ENCODE assay signal across 8 cellular contexts in genomic region chr5:67003373-67003905, GRCh38.
DNase-seq lines count a peak whose midpoint lies in the region; ATAC-seq and TF ChIP-seq lines count a peak whose summit lies in the region.

No MANE protein-coding gene starts in this region.

- H3K4me3 ChIP-seq in BJ (ENCODE audit: low read depth, low read length) = peak overlapping the region; percentile 62
- peak overlapping the region; percentile 63 for H3K4me3 ChIP-seq in choroid plexus epithelial cell (ENCODE audit: low read depth, low read length)
- H3K4me3 ChIP-seq in naive thymus-derived CD4-positive, alpha-beta T cell (ENCODE audit: low read length) = peak overlapping the region; percentile 97

- no peaks in the 10 kb centered on the region for H3K9me3 Mint-ChIP-seq in naive thymus-derived CD4-positive, alpha-beta T cell

- H3K27me3 ChIP-seq in BJ (ENCODE audit: control insufficient read depth, insufficient read depth, low read length) = peaks cover 3% of the 10 kb centered on the region
- no peaks in the 10 kb centered on the region for H3K27me3 ChIP-seq in naive thymus-derived CD4-positive, alpha-beta T cell (ENCODE audit: control insufficient read depth in 2 of 2, insufficient read depth in 2 of 2, low read length in 2 of 2)

- H3K27ac ChIP-seq in naive thymus-derived CD4-positive, alpha-beta T cell (ENCODE audit: low read depth, low read length) = peak overlapping the region; percentile 75

- H3K9me3 ChIP-seq in naive thymus-derived CD4-positive, alpha-beta T cell (ENCODE audit: control insufficient read depth in 2 of 3, low read length in 3 of 3) = no peaks in the 10 kb centered on the region

- intact Hi-C loops in naive thymus-derived CD4-positive, alpha-beta T cell (cut with micrococcal nuclease) = loop anchor here (5.0 to 10.0 kb wide), 7 partner anchors 161 to 1379 kb away; partner anchors contain the start of genes ERBIN (in 1 of the 2), NLN (in 1 of the 2), SGTB (in 1 of the 2) and SHLD3 (in 1 of the 2)

- peaks cover 21 to 55% (median 48%) of the 10 kb centered on the region in 7 donors for H3K4me1 Mint-ChIP-seq in naive thymus-derived CD4-positive, alpha-beta T cell

- DNase-seq in BJ (ENCODE audit: low read depth) = no peak
- peak; percentile 83 for DNase-seq in KG1 (lab: John Stamatoyannopoulos, UW)
- DNase-seq in choroid plexus epithelial cell (ENCODE audit: low read depth) = no peak
- no peak for DNase-seq in naive thymus-derived CD4-positive, alpha-beta T cell
- DNase-seq in effector CD4-positive, alpha-beta T cell = no peak
- DNase-seq in NCI-H187 treated with DMSO at 0.1 percent for 48 hours (lab: John Stamatoyannopoulos, UW) = no peak
- no peak for DNase-seq in GF-D8 (lab: John Stamatoyannopoulos, UW)

- H3K27me3 Mint-ChIP-seq in naive thymus-derived CD4-positive, alpha-beta T cell = no peaks in the 10 kb centered on the region

- ATAC-seq in naive thymus-derived CD4-positive, alpha-beta T cell = no peak
- no peak for ATAC-seq in HG02588 (IDR thresholded peaks at IDR 0.05; ENCODE audit: unreplicated experiment)

- H3K4me3 Mint-ChIP-seq in naive thymus-derived CD4-positive, alpha-beta T cell = peak overlapping the region; percentile 72 to 98 (median 90)

- no peak for TF ChIP-seq CTCF in BJ (IDR thresholded peaks at IDR 0.05; ENCODE audit: insufficient read depth, low read depth, low read length)
- TF ChIP-seq CTCF in choroid plexus epithelial cell (conservative IDR thresholded peaks at IDR 0.05; ENCODE audit: low read depth, low read length) = no peak

- POLR2A ChIA-PET in BJ (lab: Charles Lee) = no interaction called here
- POLR2A ChIA-PET in naive thymus-derived CD4-positive, alpha-beta T cell (lab: Charles Lee) = interaction anchor here (0.7 to 1.0 kb wide), 2 partner anchors 163 to 204 kb away, joined by 3 to 4 read pairs; no protein-coding TSS in a partner anchor

- CTCF ChIA-PET in BJ (lab: Yijun Ruan, JAX) = no interaction called here
- CTCF ChIA-PET in naive thymus-derived CD4-positive, alpha-beta T cell (lab: Charles Lee) = interaction anchor here (0.6 to 1.4 kb wide), 4 partner anchors 9 to 1903 kb away, joined by 3 to 4 read pairs (median 3); no protein-coding TSS in a partner anchor

- peak overlapping the region; percentile 71 to 97 (median 91) for H3K27ac Mint-ChIP-seq in naive thymus-derived CD4-positive, alpha-beta T cell

- no peaks in the 10 kb centered on the region for H3K36me3 ChIP-seq in BJ (ENCODE audit: control insufficient read depth, insufficient read depth, low read length)
- no peaks in the 10 kb centered on the region for H3K36me3 ChIP-seq in naive thymus-derived CD4-positive, alpha-beta T cell (ENCODE audit: control insufficient read depth in 2 of 3, insufficient read depth in 3 of 3, low read length in 3 of 3)

- peaks cover 7 to 28% of the 10 kb centered on the region in 2 donors for H3K4me1 ChIP-seq in naive thymus-derived CD4-positive, alpha-beta T cell (ENCODE audit: control insufficient read depth in 2 of 2, insufficient read depth in 2 of 2, low read length in 2 of 2)

- H3K36me3 Mint-ChIP-seq in naive thymus-derived CD4-positive, alpha-beta T cell = peaks cover 0 to 12% (median 0%) of the 10 kb centered on the region in 5 donors
